Comparison of ENCODE assay signal across 8 cellular contexts in genomic region chr18:58043452-58044369, GRCh38. TPM values are rescaled to one million over a fixed set of nuclear protein-coding genes. Genes with fewer than 3 reads are reported as not detected.
DNase-seq lines count a peak whose midpoint lies in the region; ATAC-seq, FAIRE-seq and TF ChIP-seq lines count a peak whose summit lies in the region.

NEDD4L (plus strand) TSS chr18:58044226; CDS start chr18:58044661, 435 bp downstream.

- H3K9me3 ChIP-seq in psoas muscle, result no peaks in the 10 kb centered on the region

- H3K27ac ChIP-seq in psoas muscle, result peak within 1 kb of the TSS; percentile 73

- no peaks in the 10 kb centered on the region for H3K36me3 Mint-ChIP-seq in T-helper 1 cell treated with Interleukin-12 subunit alpha and Interleukin-12 subunit beta and Interleukin-4 antibody, amounts not matched to agents 30 μg/mL and 1 μg/mL, for 36 hours (ENCODE audit: low read depth)

- H3K4me1 ChIP-seq in psoas muscle, result no peaks in the 10 kb centered on the region

- ATAC-seq in HG02798 (IDR thresholded peaks at IDR 0.05; ENCODE audit: poor library complexity, unreplicated experiment), result peak; percentile 80
- peak; percentile 93 for ATAC-seq in left ventricle myocardium superior
- peak; percentile 87 to 94 (median 90) for ATAC-seq in psoas muscle

- peak within 1 kb of the TSS; percentile 67 for H3K27ac Mint-ChIP-seq in T-helper 1 cell treated with Interleukin-12 subunit alpha and Interleukin-12 subunit beta and Interleukin-4 antibody, amounts not matched to agents 30 μg/mL and 1 μg/mL, for 36 hours

- peak within 1 kb of the TSS; percentile 92 for H3K4me3 ChIP-seq in psoas muscle

- TF ChIP-seq POLR2A in GM12892 (IDR thresholded peaks at IDR 0.05; ENCODE audit: low read depth, low read length), result no peak

- peak; percentile 67 for FAIRE-seq in GM12892 (lab: Jason Lieb, UNC)

- intact Hi-C loops in left ventricle myocardium superior (cut with micrococcal nuclease), result no loop called here
- intact Hi-C loops in psoas muscle (cut with DNase I), result loop anchor here (2.0 to 5.0 kb wide), 4 partner anchors 74 to 161 kb away; no protein-coding TSS in a partner anchor

- peaks cover 61% of the 10 kb centered on the region for H3K27me3 Mint-ChIP-seq in T-helper 1 cell treated with Interleukin-12 subunit alpha and Interleukin-12 subunit beta and Interleukin-4 antibody, amounts not matched to agents 30 μg/mL and 1 μg/mL, for 36 hours (ENCODE audit: low read depth)

- H3K4me3 Mint-ChIP-seq in T-helper 1 cell treated with Interleukin-12 subunit alpha and Interleukin-12 subunit beta and Interleukin-4 antibody, amounts not matched to agents 30 μg/mL and 1 μg/mL, for 36 hours, result peak within 1 kb of the TSS; percentile 86

- no peaks in the 10 kb centered on the region for H3K9me3 Mint-ChIP-seq in T-helper 1 cell treated with Interleukin-12 subunit alpha and Interleukin-12 subunit beta and Interleukin-4 antibody, amounts not matched to agents 30 μg/mL and 1 μg/mL, for 36 hours

- DNase-seq in GM12892 (ENCODE audit: insufficient read length), result peak; percentile 64
- peak; percentile 90 for DNase-seq in NCI-H128 (lab: John Stamatoyannopoulos, UW; ENCODE audit: unreplicated experiment)
- peak; percentile 12 to 89 (median 77) for DNase-seq in amygdala (lab: John Stamatoyannopoulos, UW)
- DNase-seq in left ventricle myocardium superior, result peak; percentile 87
- DNase-seq in psoas muscle, result peak; percentile 76 to 88
- DNase-seq in ureter (ENCODE audit: low spot score), result peak; percentile 87

- peaks cover 23% of the 10 kb centered on the region for H3K4me1 Mint-ChIP-seq in T-helper 1 cell treated with Interleukin-12 subunit alpha and Interleukin-12 subunit beta and Interleukin-4 antibody, amounts not matched to agents 30 μg/mL and 1 μg/mL, for 36 hours (ENCODE audit: low read depth)

- H3K36me3 ChIP-seq in psoas muscle (ENCODE audit: insufficient read depth in 1 of 2, low read depth in 1 of 2), result no peaks in the 10 kb centered on the region

- peak; percentile 85 for TF ChIP-seq CTCF in psoas muscle (IDR thresholded peaks at IDR 0.05)

- no peaks in the 10 kb centered on the region for H3K27me3 ChIP-seq in psoas muscle (ENCODE audit: insufficient read depth in 3 of 3, low read length in 2 of 3)

- WGBS in psoas muscle, 3 donors, result 1 to 2% (median 1%) methylated on average over 53 to 91 of the region's 93 CpGs

RNA-seq across cellular contexts. Expression of gene NEDD4L, which starts in this region (rescaled TPM):
- polyA plus RNA-seq in GM12892 (2012; ENCODE audit: missing spikeins), result 19.9 TPM
- total RNA-seq in left ventricle myocardium superior (67.4 TPM), psoas muscle (10 to 100 TPM; 19.6 to 28.0 (median 21.5) TPM), ureter (299 TPM)
- 10 to 100 TPM; 14.8 to 16.9 (median 15.2) TPM for polyA plus RNA-seq in psoas muscle

Comparison
In these comparisons a context has a peak if more than half of its experiments do, and no peak if none do; other contexts are left out.
1. Peak in every context shown above with its lines: DNase-seq, ATAC-seq, H3K4me3 ChIP-seq and H3K27ac ChIP-seq.